ENCODE assay signal across 8 cellular contexts in the genomic region with DNA sequence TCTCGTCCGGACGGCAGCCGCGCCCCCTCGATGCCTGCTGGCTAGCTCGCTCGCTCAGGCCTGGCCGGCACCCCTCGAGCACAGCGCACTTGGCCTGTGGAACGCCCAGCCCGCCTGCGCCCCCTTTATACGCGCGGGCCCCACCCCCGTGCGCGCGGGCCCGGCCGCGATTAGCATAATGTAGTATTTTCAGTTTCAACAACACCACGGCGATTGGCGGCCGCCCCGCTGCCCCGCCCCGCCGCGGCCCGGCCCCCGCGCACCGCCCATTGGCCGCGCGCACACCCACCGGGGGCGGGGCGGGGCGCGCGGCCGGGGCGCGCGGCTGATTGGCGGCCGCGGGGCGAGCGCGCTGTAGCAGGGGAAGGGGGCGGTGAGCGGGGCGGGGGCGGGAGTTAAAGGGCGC. TPM values are rescaled to one million over a fixed set of nuclear protein-coding genes. Genes with fewer than 3 reads are reported as not detected.
DNase-seq lines count a peak whose midpoint lies in the region; ATAC-seq and TF ChIP-seq lines count a peak whose summit lies in the region.

TSS of gene CDKN1C (minus strand) at position 100 of the 406 bp plus-strand sequence. CDS start 319 bp downstream, outside the sequence.

- intact Hi-C loops in activated T-helper 1 cell treated with anti-CD3 and anti-CD28 coated beads, Interleukin-12 subunit alpha, Interleukin-12 subunit beta, Interleukin-2, Interleukin-4 antibody, amounts not matched to agents 30 ng/mL and 10 ng/mL and 1 ng/mL, durations not matched to agents 14 hours and 24 hours and 36 hours (cut with micrococcal nuclease) = loop anchor here (1.0 to 5.0 kb wide), 9 partner anchors 13 to 617 kb away; partner anchors contain the start of genes CARS1, TRPM5 and TSPAN32
- intact Hi-C loops in naive thymus-derived CD4-positive, alpha-beta T cell (cut with micrococcal nuclease) = loop anchor here (1.0 to 10.0 kb wide), 13 partner anchors 17 to 583 kb away; partner anchors contain the start of genes NAP1L4 (in 2 of the 2), C11orf21 (in 1 of the 2), CARS1 (in 1 of the 2) and CD81 (in 1 of the 2)

- peak; percentile 80 for ATAC-seq in GM19463 (IDR thresholded peaks at IDR 0.05; ENCODE audit: unreplicated experiment)
- ATAC-seq in naive thymus-derived CD4-positive, alpha-beta T cell = peak; percentile 95
- peak; percentile 89 for ATAC-seq in stimulated activated memory B cell treated with anti-CD40 and anti-IgM and Interleukin-4, amounts not matched to agents 10 μg/mL and 1 μg/mL and 100 μg/mL, for 72 hours

- POLR2A ChIA-PET in naive thymus-derived CD4-positive, alpha-beta T cell (lab: Charles Lee) = interaction anchor here (1.3 to 3.9 kb wide), 2 partner anchors 353 kb away, joined by 5 to 19 read pairs; no protein-coding TSS in a partner anchor

- H3K27me3 ChIP-seq in naive thymus-derived CD4-positive, alpha-beta T cell (ENCODE audit: control insufficient read depth in 2 of 2, insufficient read depth in 2 of 2, low read length in 2 of 2) = no peaks in the 10 kb centered on the region

- DNase-seq in HK-2 (ENCODE audit: unreplicated experiment) (peak; percentile 71), OCI-M1 (lab: John Stamatoyannopoulos, UW) (peak; percentile 72), fibroblast of gingiva (ENCODE audit: low read depth) (peak; percentile 66)
- peak; percentile 77 for DNase-seq in activated T-helper 1 cell treated with anti-CD3 and anti-CD28 coated beads, Interleukin-12 subunit alpha, Interleukin-12 subunit beta, Interleukin-2, Interleukin-4 antibody, amounts not matched to agents 30 ng/mL and 10 ng/mL and 1 ng/mL, durations not matched to agents 14 hours and 24 hours and 36 hours (ENCODE audit: low spot score)
- peak; percentile 82 to 87 (median 85) for DNase-seq in naive thymus-derived CD4-positive, alpha-beta T cell

- no peaks in the 10 kb centered on the region for H3K36me3 Mint-ChIP-seq in activated T-helper 1 cell treated with anti-CD3 and anti-CD28 coated beads, Interleukin-12 subunit alpha, Interleukin-12 subunit beta, Interleukin-2, Interleukin-4 antibody, amounts not matched to agents 30 ng/mL and 10 ng/mL and 1 ng/mL, durations not matched to agents 14 hours and 24 hours and 36 hours (ENCODE audit: low read depth)
- H3K36me3 Mint-ChIP-seq in naive thymus-derived CD4-positive, alpha-beta T cell = no peaks in the 10 kb centered on the region
- no peaks in the 10 kb centered on the region for H3K36me3 Mint-ChIP-seq in stimulated activated memory B cell treated with anti-CD40 and anti-IgM and Interleukin-4, amounts not matched to agents 10 μg/mL and 1 μg/mL and 100 μg/mL, for 72 hours

- H3K4me1 ChIP-seq in naive thymus-derived CD4-positive, alpha-beta T cell (ENCODE audit: control insufficient read depth in 2 of 2, insufficient read depth in 2 of 2, low read length in 2 of 2) = peaks cover 5 to 7% of the 10 kb centered on the region in 2 donors

- H3K27ac Mint-ChIP-seq in activated T-helper 1 cell treated with anti-CD3 and anti-CD28 coated beads, Interleukin-12 subunit alpha, Interleukin-12 subunit beta, Interleukin-2, Interleukin-4 antibody, amounts not matched to agents 30 ng/mL and 10 ng/mL and 1 ng/mL, durations not matched to agents 14 hours and 24 hours and 36 hours = peak within 1 kb of the TSS; percentile 58
- peak within 1 kb of the TSS in 8 of 9 donors; percentile 26 to 93 (median 80) for H3K27ac Mint-ChIP-seq in naive thymus-derived CD4-positive, alpha-beta T cell
- H3K27ac Mint-ChIP-seq in stimulated activated memory B cell treated with anti-CD40 and anti-IgM and Interleukin-4, amounts not matched to agents 10 μg/mL and 1 μg/mL and 100 μg/mL, for 72 hours = no peak within 1 kb of the TSS

- no peaks in the 10 kb centered on the region for H3K9me3 Mint-ChIP-seq in activated T-helper 1 cell treated with anti-CD3 and anti-CD28 coated beads, Interleukin-12 subunit alpha, Interleukin-12 subunit beta, Interleukin-2, Interleukin-4 antibody, amounts not matched to agents 30 ng/mL and 10 ng/mL and 1 ng/mL, durations not matched to agents 14 hours and 24 hours and 36 hours
- peaks cover 0 to 1% (median 0%) of the 10 kb centered on the region in 11 donors for H3K9me3 Mint-ChIP-seq in naive thymus-derived CD4-positive, alpha-beta T cell
- no peaks in the 10 kb centered on the region for H3K9me3 Mint-ChIP-seq in stimulated activated memory B cell treated with anti-CD40 and anti-IgM and Interleukin-4, amounts not matched to agents 10 μg/mL and 1 μg/mL and 100 μg/mL, for 72 hours

- H3K27me3 Mint-ChIP-seq in activated T-helper 1 cell treated with anti-CD3 and anti-CD28 coated beads, Interleukin-12 subunit alpha, Interleukin-12 subunit beta, Interleukin-2, Interleukin-4 antibody, amounts not matched to agents 30 ng/mL and 10 ng/mL and 1 ng/mL, durations not matched to agents 14 hours and 24 hours and 36 hours (ENCODE audit: insufficient read depth) = peaks cover 21% of the 10 kb centered on the region
- peaks cover 0 to 43% (median 0%) of the 10 kb centered on the region in 5 donors for H3K27me3 Mint-ChIP-seq in naive thymus-derived CD4-positive, alpha-beta T cell
- peaks cover 19% of the 10 kb centered on the region for H3K27me3 Mint-ChIP-seq in stimulated activated memory B cell treated with anti-CD40 and anti-IgM and Interleukin-4, amounts not matched to agents 10 μg/mL and 1 μg/mL and 100 μg/mL, for 72 hours

- peak within 1 kb of the TSS; percentile 88 for H3K4me3 Mint-ChIP-seq in activated T-helper 1 cell treated with anti-CD3 and anti-CD28 coated beads, Interleukin-12 subunit alpha, Interleukin-12 subunit beta, Interleukin-2, Interleukin-4 antibody, amounts not matched to agents 30 ng/mL and 10 ng/mL and 1 ng/mL, durations not matched to agents 14 hours and 24 hours and 36 hours
- peak within 1 kb of the TSS; percentile 85 to 96 (median 92) for H3K4me3 Mint-ChIP-seq in naive thymus-derived CD4-positive, alpha-beta T cell
- H3K4me3 Mint-ChIP-seq in stimulated activated memory B cell treated with anti-CD40 and anti-IgM and Interleukin-4, amounts not matched to agents 10 μg/mL and 1 μg/mL and 100 μg/mL, for 72 hours = peak within 1 kb of the TSS; percentile 76

- H3K4me3 ChIP-seq in naive thymus-derived CD4-positive, alpha-beta T cell (ENCODE audit: low read length) = peak within 1 kb of the TSS; percentile 75

- no peaks in the 10 kb centered on the region for H3K9me3 ChIP-seq in naive thymus-derived CD4-positive, alpha-beta T cell (ENCODE audit: control insufficient read depth in 2 of 3, low read length in 3 of 3)

- no peaks in the 10 kb centered on the region for H3K4me1 Mint-ChIP-seq in activated T-helper 1 cell treated with anti-CD3 and anti-CD28 coated beads, Interleukin-12 subunit alpha, Interleukin-12 subunit beta, Interleukin-2, Interleukin-4 antibody, amounts not matched to agents 30 ng/mL and 10 ng/mL and 1 ng/mL, durations not matched to agents 14 hours and 24 hours and 36 hours (ENCODE audit: low read depth)
- H3K4me1 Mint-ChIP-seq in naive thymus-derived CD4-positive, alpha-beta T cell = peaks cover 0 to 32% (median 22%) of the 10 kb centered on the region in 7 donors
- peaks cover 28% of the 10 kb centered on the region for H3K4me1 Mint-ChIP-seq in stimulated activated memory B cell treated with anti-CD40 and anti-IgM and Interleukin-4, amounts not matched to agents 10 μg/mL and 1 μg/mL and 100 μg/mL, for 72 hours

- peak within 1 kb of the TSS; percentile 19; the same call in 1 of the 2 replicates for H3K27ac ChIP-seq in C4-2B
- peak within 1 kb of the TSS; percentile 68 for H3K27ac ChIP-seq in naive thymus-derived CD4-positive, alpha-beta T cell (ENCODE audit: low read depth, low read length)

- H3K36me3 ChIP-seq in naive thymus-derived CD4-positive, alpha-beta T cell (ENCODE audit: control insufficient read depth in 2 of 3, insufficient read depth in 3 of 3, low read length in 3 of 3) = peaks cover 0 to 5% (median 0%) of the 10 kb centered on the region in 3 experiments

- TF ChIP-seq CTCF in C4-2B (conservative IDR thresholded peaks at IDR 0.05) = no peak

- CTCF ChIA-PET in naive thymus-derived CD4-positive, alpha-beta T cell (lab: Charles Lee) = interaction anchor here (0.6 to 9.4 kb wide), 3 partner anchors 8 to 353 kb away, joined by 3 to 197 read pairs (median 3); no protein-coding TSS in a partner anchor

RNA-seq across cellular contexts. Expression of gene CDKN1C, which starts in this region (rescaled TPM):
- total RNA-seq in activated T-helper 1 cell treated with anti-CD3 and anti-CD28 coated beads, Interleukin-12 subunit alpha, Interleukin-12 subunit beta, Interleukin-2, Interleukin-4 antibody, amounts not matched to agents 30 ng/mL and 10 ng/mL and 1 ng/mL, durations not matched to agents 14 hours and 24 hours and 36 hours = 3.1 and 3.9 TPM in 2 replicates
- total RNA-seq in naive thymus-derived CD4-positive, alpha-beta T cell = 10 to 100 TPM in 1 of 5 experiments, 1 to 10 TPM in 3, under 1 TPM in 1; 0.53 to 36.0 (median 6.0) TPM
- polyA plus RNA-seq in naive thymus-derived CD4-positive, alpha-beta T cell = under 1 TPM; 0.35 to 0.94 TPM

Comparison
In these comparisons a context has a peak if more than half of its experiments do, and no peak if none do; other contexts are left out.
1. Peak in every context shown above with its lines: DNase-seq, ATAC-seq, H3K4me3 ChIP-seq and H3K27ac ChIP-seq.